8 cellular contexts compared by ENCODE assay signal in the genomic region with DNA sequence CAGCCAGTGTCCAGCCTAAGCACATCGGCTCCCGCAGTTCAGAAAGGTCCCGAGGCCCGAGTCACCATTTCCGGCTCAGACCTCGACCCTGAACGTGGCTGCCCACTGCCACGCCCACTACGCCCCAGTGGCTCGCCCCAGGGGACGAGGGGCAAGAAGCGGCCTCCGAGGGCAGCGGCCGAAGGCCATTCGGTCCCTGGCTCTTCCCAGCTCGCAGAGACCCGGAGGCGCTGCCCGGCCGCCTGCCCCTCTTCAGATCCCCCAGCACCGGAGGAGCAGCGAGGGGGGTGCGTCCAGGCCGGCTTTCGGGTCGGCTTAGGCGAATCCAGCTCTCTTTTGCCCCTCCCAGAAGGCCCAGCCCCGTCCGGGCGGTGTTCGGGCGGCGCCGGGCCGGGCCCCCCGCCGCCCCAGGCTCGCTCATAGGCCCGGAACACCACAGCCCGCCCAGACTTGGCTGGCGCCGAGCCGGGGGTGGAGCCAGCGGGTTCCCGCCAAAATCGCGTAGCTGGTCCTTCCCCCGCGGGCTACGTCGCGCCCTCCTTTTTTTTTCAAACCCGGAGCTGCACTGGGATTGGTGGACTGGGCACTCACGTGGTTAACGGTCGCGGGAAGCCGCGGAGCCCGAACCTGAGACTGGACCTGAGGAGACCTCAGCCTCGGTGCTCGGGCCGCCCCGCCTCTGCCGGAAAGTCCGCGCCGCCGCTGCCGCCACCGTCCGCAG. TPM values are rescaled to one million over a fixed set of nuclear protein-coding genes. Genes with fewer than 3 reads are reported as not detected.
A peak's percentile ranks its signal among the peaks of the same experiment; 100 is the strongest.
DNase-seq lines count a peak whose midpoint lies in the region; ATAC-seq and TF ChIP-seq lines count a peak whose summit lies in the region.

Gene WEE1, plus strand, starts transcription at position 617 of the 721 bp plus-strand sequence. CDS start 264 bp downstream, outside the sequence.

- peak within 1 kb of the TSS; percentile 98 for H3K27ac ChIP-seq in coronary artery

- peak within 1 kb of the TSS; percentile 76 for H3K4me3 ChIP-seq in coronary artery

- DNase-seq in C1 segment of cervical spinal cord (lab: John Stamatoyannopoulos, UW) (peak; percentile 69 to 96 (median 88)), NCI-H526 treated with DMSO at 0.1 percent for 48 hours (lab: John Stamatoyannopoulos, UW) (peak; percentile 97), coronary artery (ENCODE audit: low spot score) (peak; percentile 100), left colon (peak; percentile 97 to 98)
- DNase-seq in activated CD4-positive, alpha-beta T cell treated with anti-CD3 and anti-CD28 coated beads, Interleukin-2, amount 10 ng/mL, durations not matched to agents 24 days and 14 days: peak; percentile 100
- DNase-seq in stimulated activated CD4-positive, alpha-beta T cell treated with anti-CD3 and anti-CD28 coated beads, Interleukin-1b, Interleukin-23, amount 100 ng/mL, for 4 hours (ENCODE audit: low read depth in 2 of 2): peak; percentile 92 to 95

- peaks cover 29% of the 10 kb centered on the region for H3K36me3 Mint-ChIP-seq in activated CD4-positive, alpha-beta T cell treated with anti-CD3 and anti-CD28 coated beads, Interleukin-2, amount 10 ng/mL, durations not matched to agents 24 days and 14 days (ENCODE audit: low read depth)

- TF ChIP-seq CTCF in coronary artery (IDR thresholded peaks at IDR 0.05): no peak

- peak within 1 kb of the TSS; percentile 93 for H3K27ac Mint-ChIP-seq in activated CD4-positive, alpha-beta T cell treated with anti-CD3 and anti-CD28 coated beads, Interleukin-2, amount 10 ng/mL, durations not matched to agents 24 days and 14 days

- peak within 1 kb of the TSS; percentile 96 for H3K4me3 Mint-ChIP-seq in activated CD4-positive, alpha-beta T cell treated with anti-CD3 and anti-CD28 coated beads, Interleukin-2, amount 10 ng/mL, durations not matched to agents 24 days and 14 days

- no peaks in the 10 kb centered on the region for H3K9me3 Mint-ChIP-seq in activated CD4-positive, alpha-beta T cell treated with anti-CD3 and anti-CD28 coated beads, Interleukin-2, amount 10 ng/mL, durations not matched to agents 24 days and 14 days

- peaks cover 6% of the 10 kb centered on the region for H3K27me3 Mint-ChIP-seq in activated CD4-positive, alpha-beta T cell treated with anti-CD3 and anti-CD28 coated beads, Interleukin-2, amount 10 ng/mL, durations not matched to agents 24 days and 14 days

- ATAC-seq in GM19351 (IDR thresholded peaks at IDR 0.05; ENCODE audit: unreplicated experiment) (peak; percentile 79), HG03520 (IDR thresholded peaks at IDR 0.05; ENCODE audit: unreplicated experiment) (peak; percentile 73), left colon (peak; percentile 81)

- intact Hi-C loops in activated CD4-positive, alpha-beta T cell treated with anti-CD3 and anti-CD28 coated beads, Interleukin-2, amount 10 ng/mL, durations not matched to agents 24 days and 14 days (cut with micrococcal nuclease): loop anchor here (1.0 to 10.0 kb wide), 10 partner anchors 27 to 888 kb away; partner anchors contain the start of genes ADM, DENND5A, IPO7 and RPL27A
- intact Hi-C loops in left colon (cut with DNase I, micrococcal nuclease): no loop called here

- H3K4me1 Mint-ChIP-seq in activated CD4-positive, alpha-beta T cell treated with anti-CD3 and anti-CD28 coated beads, Interleukin-2, amount 10 ng/mL, durations not matched to agents 24 days and 14 days: peaks cover 30% of the 10 kb centered on the region

RNA-seq across cellular contexts. Expression of gene WEE1, which starts in this region (rescaled TPM):
- 55.5 and 57.7 TPM in 2 replicates for total RNA-seq in activated CD4-positive, alpha-beta T cell treated with anti-CD3 and anti-CD28 coated beads, Interleukin-2, amount 10 ng/mL, durations not matched to agents 24 days and 14 days
- 10 to 100 TPM; 16.1 to 23.9 TPM for total RNA-seq in left colon

Comparison
In these comparisons a context has a peak if more than half of its experiments do, and no peak if none do; other contexts are left out.
1. Peak in every context shown above with its lines: DNase-seq, ATAC-seq, H3K4me3 ChIP-seq and H3K27ac ChIP-seq.